Comparison of ENCODE assay signal across 8 cellular contexts in the genomic region with DNA sequence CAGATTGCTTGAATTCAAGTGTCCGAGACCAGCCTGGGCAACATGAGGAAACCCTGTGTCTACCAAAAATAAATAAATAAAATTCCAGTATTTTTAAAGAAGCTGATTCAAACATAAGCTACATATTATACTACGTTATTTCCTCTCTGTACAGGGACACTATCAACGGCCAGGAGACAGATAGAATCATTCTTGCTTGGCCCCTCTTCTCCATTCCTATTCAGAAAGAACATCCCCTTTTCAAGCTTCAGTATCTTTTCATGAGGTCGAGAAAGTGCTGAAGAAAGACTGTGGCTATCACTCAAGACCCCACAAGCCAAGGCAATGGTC. TPM values are rescaled to one million over a fixed set of nuclear protein-coding genes. Genes with fewer than 3 reads are reported as not detected.
DNase-seq lines count a peak whose midpoint lies in the region; ATAC-seq, FAIRE-seq and TF ChIP-seq lines count a peak whose summit lies in the region.

No MANE protein-coding gene starts in this region.

- FAIRE-seq in urothelium cell line (lab: Jason Lieb, UNC): peak; percentile 66

- H3K4me1 ChIP-seq in adrenal gland (replicated peaks in 1 of 2) (peaks cover 8 to 31% of the 10 kb centered on the region in 2 donors), lower lobe of right lung (peaks cover 34% of the 10 kb centered on the region)

- TF ChIP-seq CTCF in adrenal gland (IDR thresholded peaks at IDR 0.05): peak in 2 of 6 experiments; percentile 49
- TF ChIP-seq CTCF in lower lobe of right lung (IDR thresholded peaks at IDR 0.05): no peak

- H3K36me3 ChIP-seq in adrenal gland (replicated peaks in 1 of 2): no peaks in the 10 kb centered on the region
- H3K36me3 ChIP-seq in lower lobe of right lung: no peaks in the 10 kb centered on the region

- DNase-seq in adrenal gland (no peak), lower lobe of right lung (no peak), urothelium cell line (ENCODE audit: low spot score) (no peak), epidermal melanocyte (ENCODE audit: insufficient read length, low spot score) (no peak), amniotic stem cell (lab: John Stamatoyannopoulos, UW) (no peak)

- no peaks in the 10 kb centered on the region for H3K27me3 ChIP-seq in adrenal gland
- H3K27me3 ChIP-seq in lower lobe of right lung (ENCODE audit: low read depth): no peaks in the 10 kb centered on the region

- H3K4me3 ChIP-seq in adrenal gland (peak overlapping the region in 1 of 4 donors; percentile 62), lower lobe of right lung (peak overlapping the region; percentile 88)

- H3K27ac ChIP-seq in adrenal gland: peak overlapping the region in 4 of 5 donors; percentile 75 to 93 (median 88)
- H3K27ac ChIP-seq in lower lobe of right lung: peak overlapping the region; percentile 96

- WGBS in adrenal gland, 4 donors: 1 to 5% (median 3%) methylated on average over 4 of the region's 4 CpGs

- TF ChIP-seq POLR2A in adrenal gland (IDR thresholded peaks at IDR 0.05): no peak

- H3K9me3 ChIP-seq in adrenal gland (replicated peaks in 1 of 3) (no peaks in the 10 kb centered on the region), lower lobe of right lung (no peaks in the 10 kb centered on the region)

- peak; percentile 7 for ATAC-seq in GM18861 (IDR thresholded peaks at IDR 0.05; ENCODE audit: unreplicated experiment)
- peak; percentile 10 for ATAC-seq in HG03103 (IDR thresholded peaks at IDR 0.05; ENCODE audit: low read depth, unreplicated experiment)
- ATAC-seq in lower lobe of right lung: no peak
- no peak for ATAC-seq in HG02840 (IDR thresholded peaks at IDR 0.05; ENCODE audit: low FRiP score, unreplicated experiment)

- intact Hi-C loops in adrenal gland (cut with DNase I): loop anchor here in 1 of 2 donors (5.0 to 10.0 kb wide), 2 partner anchors 71 to 98 kb away; a partner anchor contains a TSS
- intact Hi-C loops in lower lobe of right lung (cut with DNase I): no loop called here

RNA-seq across cellular contexts. Expression of a gene that starts 0.3 kb away (rescaled TPM):
- 100 to 1,000 TPM in 7 of 8 donors, 10 to 100 TPM in 1; 97.5 to 248 (median 168) TPM for total RNA-seq in adrenal gland
- 100 to 1,000 TPM in 1 of 3 donors, 10 to 100 TPM in 2; 41.3 to 134 (median 80.5) TPM for polyA plus RNA-seq in adrenal gland
- total RNA-seq in lower lobe of right lung: 72.8 TPM

Comparison
In these comparisons a context has a peak if more than half of its experiments do, and no peak if none do; other contexts are left out.
1. ATAC-seq: peak in GM18861 (single experiment) and HG03103 (single experiment); none in lower lobe of right lung (0 of 2) and HG02840 (single experiment).